8 cellular contexts compared by ENCODE assay signal in the genomic region with DNA sequence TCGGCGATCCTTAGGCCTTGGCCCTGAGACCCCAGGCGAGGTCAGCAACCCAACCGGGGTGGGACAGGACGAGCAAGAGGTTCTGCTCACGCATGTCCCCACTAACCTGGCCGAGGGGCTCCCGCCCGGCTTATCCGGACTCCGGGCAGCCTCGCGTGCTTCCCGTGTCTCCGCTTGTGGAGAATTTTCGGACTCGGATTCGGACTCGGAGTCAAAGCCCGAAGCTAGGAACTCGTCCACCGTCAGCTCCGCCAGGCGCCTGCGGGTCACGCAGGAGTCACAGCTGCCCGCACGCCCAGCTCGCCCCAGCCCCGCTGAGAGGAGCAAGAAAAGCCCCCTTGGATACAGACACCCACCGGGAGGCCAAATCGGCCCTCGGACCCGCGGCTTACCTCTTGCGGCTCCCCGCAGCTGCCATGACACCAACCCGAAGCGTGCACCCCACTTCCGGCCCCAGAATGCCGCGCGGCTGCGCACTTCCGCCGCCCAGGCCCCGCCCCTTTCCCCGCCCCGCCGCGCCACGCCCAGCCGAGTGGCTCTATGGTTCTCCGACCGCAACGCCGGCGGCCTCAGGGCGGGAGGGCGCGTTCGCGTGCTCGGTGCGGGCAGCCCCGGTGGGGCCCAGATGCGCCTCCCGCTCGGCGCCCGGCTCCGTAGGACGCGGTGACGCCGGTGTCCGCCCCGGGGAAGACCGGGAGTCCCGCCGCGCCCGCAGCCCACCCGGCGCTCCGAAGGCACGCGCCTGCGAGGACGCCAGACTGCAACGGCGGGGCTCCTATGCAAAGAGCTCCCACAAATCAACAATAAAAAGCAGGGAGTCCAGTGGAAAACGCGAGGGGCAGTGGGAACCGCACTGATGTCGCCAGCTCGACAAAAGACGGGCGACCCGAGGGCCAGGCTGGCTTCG. TPM values are rescaled to one million over a fixed set of nuclear protein-coding genes. Genes with fewer than 3 reads are reported as not detected.
A peak's percentile ranks its signal among the peaks of the same experiment; 100 is the strongest.
DNase-seq lines count a peak whose midpoint lies in the region; ATAC-seq, FAIRE-seq and TF ChIP-seq lines count a peak whose summit lies in the region.

TSS of gene NOC2L (minus strand) at position 434 of the 907 bp plus-strand sequence. CDS start at position 418, 16 bp downstream.

- ATAC-seq in A549 (peak; percentile 65 to 91), GM18858 (IDR thresholded peaks at IDR 0.05; ENCODE audit: unreplicated experiment) (peak; percentile 54), HG03108 (IDR thresholded peaks at IDR 0.05; ENCODE audit: unreplicated experiment) (peak; percentile 52)

- DNase-seq in A549 (ENCODE audit: low read depth in 1 of 2, low spot score in 1 of 2) (peak in 1 of 2 experiments; percentile 86), NCI-H446 treated with DMSO at 0.1 percent for 48 hours (lab: John Stamatoyannopoulos, UW) (peak; percentile 74), cerebellar cortex (ENCODE audit: low spot score) (peak; percentile 89), kidney epithelial cell (ENCODE audit: low read depth) (no peak)
- DNase-seq in activated CD4-positive, CD25-positive, alpha-beta regulatory T cell treated with anti-CD3 and anti-CD28 coated beads, Interleukin-2, amount 50 U/mL, for 72 hours = peak; percentile 94
- DNase-seq in stimulated activated CD4-positive, alpha-beta T cell treated with anti-CD3 and anti-CD28 coated beads, Interleukin-1b, Interleukin-23, amount 100 ng/mL, for 1 hour (ENCODE audit: low read depth in 2 of 2) = peak; percentile 93 to 99

- peaks cover 13% of the 10 kb centered on the region; the same call in 2 of the 3 replicates for H3K4me1 ChIP-seq in A549

- H3K9me3 ChIP-seq in A549 = no peaks in the 10 kb centered on the region

- peaks cover 3% of the 10 kb centered on the region for H3K36me3 ChIP-seq in kidney epithelial cell (ENCODE audit: control insufficient read depth, insufficient read depth, low read length)

- peak within 1 kb of the TSS; percentile 95 for H3K4me2 ChIP-seq in A549

- no peak for FAIRE-seq in A549 (lab: Jason Lieb, UNC)

- peak within 1 kb of the TSS; percentile 89 to 93 for H3K27ac ChIP-seq in A549

- H3K27me3 ChIP-seq in kidney epithelial cell (ENCODE audit: control insufficient read depth, insufficient read depth, low read length) = peaks cover 3% of the 10 kb centered on the region

- no peak for TF ChIP-seq RAD21 in A549 (conservative IDR thresholded peaks at IDR 0.05 in 1 of 2, IDR thresholded peaks at IDR 0.05 in 1 of 2)

- H3K4me3 ChIP-seq in A549 (peak within 1 kb of the TSS; percentile 84), kidney epithelial cell (ENCODE audit: low read depth, low read length) (peak within 1 kb of the TSS; percentile 96)

- no peak for TF ChIP-seq EP300 in A549 (IDR thresholded peaks at IDR 0.05)

- POLR2A ChIA-PET in A549 (lab: Yijun Ruan, JAX) = interaction anchor here (1.2 to 1.4 kb wide), 2 partner anchors 14 to 17 kb away, joined by 3 to 4 read pairs; no protein-coding TSS in a partner anchor

- TF ChIP-seq CTCF in A549 (IDR thresholded peaks at IDR 0.05) (no peak), kidney epithelial cell (IDR thresholded peaks at IDR 0.05; ENCODE audit: insufficient read depth, low read length, poor library complexity, severe bottlenecking) (no peak)

- CTCF ChIA-PET in A549 (lab: Yijun Ruan, JAX) = interaction anchor here (0.6 to 1.4 kb wide), 5 partner anchors 10 to 887 kb away, joined by 3 to 4 read pairs (median 3); no protein-coding TSS in a partner anchor

- peak; percentile 51 for TF ChIP-seq POLR2A in A549 (IDR thresholded peaks at IDR 0.05; ENCODE audit: low read length)

- 1% methylated on average over 33 of the region's 101 CpGs for WGBS in A549 (ENCODE audit: missing lambda C conversion rate)

TF ChIP-seq in A549, 52 proteins besides CTCF, POLR2A, EP300 and RAD21 (continues in another document):
- TF ChIP-seq MYC (IDR thresholded peaks at IDR 0.05; ENCODE audit: borderline replicate concordance, low read length) = no peak
- TF ChIP-seq ZSCAN20 (CRISPR knock-in tag; IDR thresholded peaks at IDR 0.05) = no peak
- TF ChIP-seq CBX8 (IDR thresholded peaks at IDR 0.05) = no peak
- no peak for TF ChIP-seq TFCP2L1 (CRISPR knock-in tag; IDR thresholded peaks at IDR 0.05)
- TF ChIP-seq, protein P1, sequence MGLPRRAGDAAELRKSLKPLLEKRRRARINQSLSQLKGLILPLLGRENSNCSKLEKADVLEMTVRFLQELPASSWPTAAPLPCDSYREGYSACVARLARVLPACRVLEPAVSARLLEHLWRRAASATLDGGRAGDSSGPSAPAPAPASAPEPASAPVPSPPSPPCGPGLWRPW (IDR thresholded peaks at IDR 0.05) = no peak
- TF ChIP-seq, protein P2, sequence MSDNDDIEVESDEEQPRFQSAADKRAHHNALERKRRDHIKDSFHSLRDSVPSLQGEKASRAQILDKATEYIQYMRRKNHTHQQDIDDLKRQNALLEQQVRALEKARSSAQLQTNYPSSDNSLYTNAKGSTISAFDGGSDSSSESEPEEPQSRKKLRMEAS (IDR thresholded peaks at IDR 0.05) = peak; percentile 63
- no peak for TF ChIP-seq CHD4 (IDR thresholded peaks at IDR 0.05; ENCODE audit: borderline replicate concordance)
- TF ChIP-seq HEYL (CRISPR knock-in tag; IDR thresholded peaks at IDR 0.05) = no peak
- TF ChIP-seq SREBF2 (IDR thresholded peaks at IDR 0.05) = no peak
- TF ChIP-seq CHD2 (IDR thresholded peaks at IDR 0.05; ENCODE audit: low read length, partially characterized antibody) = no peak
- no peak for TF ChIP-seq NFE2L2 (conservative IDR thresholded peaks at IDR 0.05; ENCODE audit: low read length)
- no peak for TF ChIP-seq PBX3 (IDR thresholded peaks at IDR 0.05)
- TF ChIP-seq RFX5 (IDR thresholded peaks at IDR 0.05) = no peak
- TF ChIP-seq MAFK (IDR thresholded peaks at IDR 0.05; ENCODE audit: partially characterized antibody) = no peak
- peak; percentile 96 for TF ChIP-seq KDM5A (IDR thresholded peaks at IDR 0.05)
- TF ChIP-seq CEBPB (IDR thresholded peaks at IDR 0.05) = no peak
- no peak for TF ChIP-seq HMGXB4 (CRISPR knock-in tag; IDR thresholded peaks at IDR 0.05; ENCODE audit: borderline replicate concordance)
- TF ChIP-seq MAZ (IDR thresholded peaks at IDR 0.05; ENCODE audit: borderline replicate concordance, low read depth, low read length) = no peak
- no peak for TF ChIP-seq HOXB13 (CRISPR knock-in tag; IDR thresholded peaks at IDR 0.05; ENCODE audit: low read depth)
- peak; percentile 51; the same call in 1 of the 2 replicates for TF ChIP-seq PHF8 (IDR thresholded peaks at IDR 0.05; ENCODE audit: borderline replicate concordance, low read depth)
- TF ChIP-seq, protein P3, sequence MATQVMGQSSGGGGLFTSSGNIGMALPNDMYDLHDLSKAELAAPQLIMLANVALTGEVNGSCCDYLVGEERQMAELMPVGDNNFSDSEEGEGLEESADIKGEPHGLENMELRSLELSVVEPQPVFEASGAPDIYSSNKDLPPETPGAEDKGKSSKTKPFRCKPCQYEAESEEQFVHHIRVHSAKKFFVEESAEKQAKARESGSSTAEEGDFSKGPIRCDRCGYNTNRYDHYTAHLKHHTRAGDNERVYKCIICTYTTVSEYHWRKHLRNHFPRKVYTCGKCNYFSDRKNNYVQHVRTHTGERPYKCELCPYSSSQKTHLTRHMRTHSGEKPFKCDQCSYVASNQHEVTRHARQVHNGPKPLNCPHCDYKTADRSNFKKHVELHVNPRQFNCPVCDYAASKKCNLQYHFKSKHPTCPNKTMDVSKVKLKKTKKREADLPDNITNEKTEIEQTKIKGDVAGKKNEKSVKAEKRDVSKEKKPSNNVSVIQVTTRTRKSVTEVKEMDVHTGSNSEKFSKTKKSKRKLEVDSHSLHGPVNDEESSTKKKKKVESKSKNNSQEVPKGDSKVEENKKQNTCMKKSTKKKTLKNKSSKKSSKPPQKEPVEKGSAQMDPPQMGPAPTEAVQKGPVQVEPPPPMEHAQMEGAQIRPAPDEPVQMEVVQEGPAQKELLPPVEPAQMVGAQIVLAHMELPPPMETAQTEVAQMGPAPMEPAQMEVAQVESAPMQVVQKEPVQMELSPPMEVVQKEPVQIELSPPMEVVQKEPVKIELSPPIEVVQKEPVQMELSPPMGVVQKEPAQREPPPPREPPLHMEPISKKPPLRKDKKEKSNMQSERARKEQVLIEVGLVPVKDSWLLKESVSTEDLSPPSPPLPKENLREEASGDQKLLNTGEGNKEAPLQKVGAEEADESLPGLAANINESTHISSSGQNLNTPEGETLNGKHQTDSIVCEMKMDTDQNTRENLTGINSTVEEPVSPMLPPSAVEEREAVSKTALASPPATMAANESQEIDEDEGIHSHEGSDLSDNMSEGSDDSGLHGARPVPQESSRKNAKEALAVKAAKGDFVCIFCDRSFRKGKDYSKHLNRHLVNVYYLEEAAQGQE (IDR thresholded peaks at IDR 0.05) = no peak
- no peak for TF ChIP-seq TP53 (CRISPR knock-in tag; IDR thresholded peaks at IDR 0.05)

RNA-seq across cellular contexts. Expression of gene NOC2L, which starts in this region (rescaled TPM):
- 41.0 and 48.4 TPM in 2 replicates for polyA plus RNA-seq in A549 (2011; rRNA removed)
- polyA plus RNA-seq in A549 (2012; cell fraction: cytosol; rRNA removed) = 74.3 and 83.6 TPM in 2 replicates
- polyA plus RNA-seq in A549 (2012; cell fraction: nucleus; rRNA removed) = 144 and 170 TPM in 2 replicates
- 68.1 to 81.6 TPM (median 73.5 TPM) in 3 replicates for polyA plus RNA-seq in A549 (2017; fragmentation: RNase III; extraction: RNeasy Plus Mini Kit Qiagen cat#74134 plus additional on column Dnase treatment)
- 55.5 and 68.4 TPM in 2 replicates for polyA minus RNA-seq in A549 (2011; rRNA and poly(A)+ RNA removed)
- total RNA-seq in kidney epithelial cell = 95.6 and 98.8 TPM in 2 replicates
